Comparison of ENCODE assay signal across 8 cellular contexts in genomic region chr18:75212626-75213110, GRCh38. TPM values are rescaled to one million over a fixed set of nuclear protein-coding genes. Genes with fewer than 3 reads are reported as not detected.
DNase-seq lines count a peak whose midpoint lies in the region; ATAC-seq and TF ChIP-seq lines count a peak whose summit lies in the region.

No MANE protein-coding gene starts in this region.

- H3K27me3 ChIP-seq in right cardiac atrium (ENCODE audit: control insufficient read depth, insufficient read depth) = no peaks in the 10 kb centered on the region

- H3K4me1 ChIP-seq in right cardiac atrium (ENCODE audit: control insufficient read depth, insufficient read depth, low read length) = no peaks in the 10 kb centered on the region

- CTCF ChIA-PET in WTC11 (lab: Charles Lee) = no interaction called here

- H3K27ac Mint-ChIP-seq in WTC11 = no peak overlapping the region
- peak overlapping the region; percentile 65 for H3K27ac Mint-ChIP-seq in stimulated activated naive B cell treated with anti-CD40 and anti-IgM and Interleukin-4, amounts not matched to agents 10 μg/mL and 1 μg/mL and 100 μg/mL, for 72 hours

- no peaks in the 10 kb centered on the region for H3K36me3 Mint-ChIP-seq in WTC11
- peaks cover 5 to 8% of the 10 kb centered on the region in 2 donors for H3K36me3 Mint-ChIP-seq in stimulated activated naive B cell treated with anti-CD40 and anti-IgM and Interleukin-4, amounts not matched to agents 10 μg/mL and 1 μg/mL and 100 μg/mL, for 72 hours

- H3K4me3 Mint-ChIP-seq in WTC11 = peak overlapping the region; percentile 58
- H3K4me3 Mint-ChIP-seq in stimulated activated naive B cell treated with anti-CD40 and anti-IgM and Interleukin-4, amounts not matched to agents 10 μg/mL and 1 μg/mL and 100 μg/mL, for 72 hours = peak overlapping the region; percentile 72 to 74

- POLR2A ChIA-PET in WTC11 (lab: Charles Lee) = no interaction called here

- DNase-seq in NCI-H1417 treated with DMSO at 0.1 percent for 48 hours (lab: John Stamatoyannopoulos, UW) = peak; percentile 30
- DNase-seq in NCI-H1417 (lab: John Stamatoyannopoulos, UW) = no peak
- no peak for DNase-seq in WTC11 (ENCODE audit: low spot score)
- DNase-seq in right cardiac atrium = no peak
- DNase-seq in stimulated activated naive B cell treated with anti-CD40 and anti-IgM and Interleukin-4, amounts not matched to agents 10 μg/mL and 1 μg/mL and 100 μg/mL, for 72 hours = no peak
- DNase-seq in stimulated activated CD4-positive, alpha-beta T cell treated with anti-CD3 and anti-CD28 coated beads, Interleukin-2, amount 100 ng/mL, for 48 hours = no peak
- no peak for DNase-seq in LoVo (ENCODE audit: low spot score)
- no peak for DNase-seq in SKM-1 treated with dmso at 0.1 percent for 144 hours (lab: John Stamatoyannopoulos, UW; ENCODE audit: unreplicated experiment)

- intact Hi-C loops in right cardiac atrium (cut with DNase I) = no loop called here

- H3K27me3 Mint-ChIP-seq in WTC11 (ENCODE audit: low read depth) = peaks cover 51% of the 10 kb centered on the region
- H3K27me3 Mint-ChIP-seq in stimulated activated naive B cell treated with anti-CD40 and anti-IgM and Interleukin-4, amounts not matched to agents 10 μg/mL and 1 μg/mL and 100 μg/mL, for 72 hours = peaks cover 2 to 5% of the 10 kb centered on the region in 2 donors

- no peak for TF ChIP-seq CTCF in WTC11 (IDR thresholded peaks at IDR 0.05)

- no peaks in the 10 kb centered on the region for H3K9me3 Mint-ChIP-seq in WTC11
- no peaks in the 10 kb centered on the region for H3K9me3 Mint-ChIP-seq in stimulated activated naive B cell treated with anti-CD40 and anti-IgM and Interleukin-4, amounts not matched to agents 10 μg/mL and 1 μg/mL and 100 μg/mL, for 72 hours

- H3K27ac ChIP-seq in right cardiac atrium (ENCODE audit: low read length) = peak overlapping the region; percentile 68

- peaks cover 44% of the 10 kb centered on the region for H3K4me1 Mint-ChIP-seq in WTC11
- H3K4me1 Mint-ChIP-seq in stimulated activated naive B cell treated with anti-CD40 and anti-IgM and Interleukin-4, amounts not matched to agents 10 μg/mL and 1 μg/mL and 100 μg/mL, for 72 hours = peaks cover 26 to 40% of the 10 kb centered on the region in 2 donors

- peak overlapping the region; percentile 100 for H3K4me3 ChIP-seq in right cardiac atrium (ENCODE audit: low read length)

- ATAC-seq in WTC11 (no peak), right cardiac atrium (no peak)
- no peak for ATAC-seq in stimulated activated naive B cell treated with anti-CD40 and anti-IgM and Interleukin-4, amounts not matched to agents 10 μg/mL and 1 μg/mL and 100 μg/mL, for 72 hours (replicated peaks)

- no peaks in the 10 kb centered on the region for H3K9me3 ChIP-seq in right cardiac atrium (ENCODE audit: control insufficient read depth, low read length)

- WGBS in right cardiac atrium = 37% methylated on average over 8 of the region's 8 CpGs

TF ChIP-seq in WTC11, 78 proteins besides CTCF, POLR2A, EP300 and RAD21:
- no peak for TF ChIP-seq MAX (CRISPR knock-in tag; IDR thresholded peaks at IDR 0.05)
- no peak for TF ChIP-seq ARID4B (CRISPR knock-in tag; IDR thresholded peaks at IDR 0.05; ENCODE audit: borderline replicate concordance)
- TF ChIP-seq ZNF121 (CRISPR knock-in tag; IDR thresholded peaks at IDR 0.05) = no peak
- TF ChIP-seq ZMAT4 (CRISPR knock-in tag; IDR thresholded peaks at IDR 0.05) = no peak
- TF ChIP-seq MXD4 (CRISPR knock-in tag; IDR thresholded peaks at IDR 0.05; ENCODE audit: borderline replicate concordance) = no peak
- no peak for TF ChIP-seq PRRX2 (CRISPR knock-in tag; IDR thresholded peaks at IDR 0.05)
- TF ChIP-seq NR3C1 (CRISPR knock-in tag; conservative IDR thresholded peaks at IDR 0.05; ENCODE audit: low read depth) = no peak
- TF ChIP-seq KAT7 (CRISPR knock-in tag; IDR thresholded peaks at IDR 0.05; ENCODE audit: borderline replicate concordance) = no peak

RNA-seq across cellular contexts. Expression of gene TSHZ1, which starts 2.1 kb away (rescaled TPM):
- total RNA-seq in WTC11 (2021) (1.7 to 2.9 TPM (median 2.2 TPM) in 3 replicates), right cardiac atrium (10 to 100 TPM; 13.3 to 24.7 (median 20.4) TPM)
- polyA plus RNA-seq in right cardiac atrium = 12.7 TPM

RNA-seq across cellular contexts. Expression of gene PTGR3, which starts 3.7 kb away (rescaled TPM):
- total RNA-seq in WTC11 (2021) (11.8 to 13.8 TPM (median 12.8 TPM) in 3 replicates), right cardiac atrium (10 to 100 TPM; 27.1 to 42.9 (median 33.8) TPM)
- 23.4 TPM for polyA plus RNA-seq in right cardiac atrium
